In the genomic region with DNA sequence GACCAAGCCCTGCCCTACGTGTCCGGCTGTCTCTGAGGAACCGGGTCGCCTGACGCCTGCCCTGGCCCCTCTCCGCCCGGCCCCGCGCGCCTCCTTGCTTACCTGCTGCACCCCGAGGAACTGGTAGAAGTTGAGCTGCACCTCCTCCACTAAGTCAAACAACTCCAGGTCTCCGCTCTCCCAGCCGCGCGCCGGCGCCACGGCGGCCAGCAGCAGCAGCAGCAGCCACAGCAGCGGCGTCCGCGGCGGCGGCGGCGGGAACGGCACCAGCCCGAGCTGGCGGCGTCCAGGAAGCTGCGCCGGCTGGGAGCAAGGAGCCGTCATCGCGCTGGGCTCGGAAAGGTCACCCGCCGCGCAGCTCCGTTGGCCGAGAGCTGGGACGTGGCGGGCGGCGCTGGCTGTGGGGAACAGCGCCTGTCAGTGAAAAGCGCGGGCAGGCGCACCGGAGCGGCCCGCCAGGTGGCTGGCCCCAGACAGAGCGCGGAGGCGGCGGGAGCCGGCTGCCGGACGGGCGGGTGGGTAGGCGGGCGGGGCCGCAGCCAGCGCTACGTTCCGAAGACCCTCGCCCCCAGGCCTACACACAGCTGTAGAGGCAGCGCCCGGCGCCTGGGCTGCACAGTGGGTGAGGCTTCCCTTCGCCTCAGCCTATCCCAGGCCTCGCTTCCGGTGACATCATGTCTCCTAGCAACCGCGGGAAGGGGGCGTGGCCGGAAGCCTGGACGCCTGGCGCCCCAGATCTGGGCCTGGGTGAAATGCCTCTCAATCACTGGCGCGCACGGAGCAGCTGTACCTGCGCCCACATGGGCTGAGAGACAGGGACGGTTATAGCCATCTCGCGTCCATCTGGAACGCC, we compare ENCODE assay signal across 8 cellular contexts. TPM values are rescaled to one million over a fixed set of nuclear protein-coding genes. Genes with fewer than 3 reads are reported as not detected.
DNase-seq lines count a peak whose midpoint lies in the region; ATAC-seq and TF ChIP-seq lines count a peak whose summit lies in the region.

A gene with protein sequence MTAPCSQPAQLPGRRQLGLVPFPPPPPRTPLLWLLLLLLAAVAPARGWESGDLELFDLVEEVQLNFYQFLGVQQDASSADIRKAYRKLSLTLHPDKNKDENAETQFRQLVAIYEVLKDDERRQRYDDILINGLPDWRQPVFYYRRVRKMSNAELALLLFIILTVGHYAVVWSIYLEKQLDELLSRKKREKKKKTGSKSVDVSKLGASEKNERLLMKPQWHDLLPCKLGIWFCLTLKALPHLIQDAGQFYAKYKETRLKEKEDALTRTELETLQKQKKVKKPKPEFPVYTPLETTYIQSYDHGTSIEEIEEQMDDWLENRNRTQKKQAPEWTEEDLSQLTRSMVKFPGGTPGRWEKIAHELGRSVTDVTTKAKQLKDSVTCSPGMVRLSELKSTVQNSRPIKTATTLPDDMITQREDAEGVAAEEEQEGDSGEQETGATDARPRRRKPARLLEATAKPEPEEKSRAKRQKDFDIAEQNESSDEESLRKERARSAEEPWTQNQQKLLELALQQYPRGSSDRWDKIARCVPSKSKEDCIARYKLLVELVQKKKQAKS (minus strand): TSS at position 620 of the 853 bp plus-strand sequence. CDS start 296 bp downstream, at position 324.

- no peaks in the 10 kb centered on the region for H3K27me3 ChIP-seq in Peyer's patch
- no peaks in the 10 kb centered on the region for H3K27me3 ChIP-seq in muscle layer of duodenum (ENCODE audit: low read depth, low read length)

- TF ChIP-seq POLR2A in Peyer's patch (IDR thresholded peaks at IDR 0.05): peak; percentile 77 to 90

- peak within 1 kb of the TSS; percentile 68 to 95 (median 87) for H3K4me3 ChIP-seq in Peyer's patch
- H3K4me3 ChIP-seq in muscle layer of duodenum (ENCODE audit: low read depth in 1 of 2, low read length in 2 of 2): peak within 1 kb of the TSS; percentile 77 to 86

- H3K27ac ChIP-seq in KOPT-K1 (ENCODE audit: low read depth, low read length, poor library complexity, severe bottlenecking): peak within 1 kb of the TSS; percentile 71
- peak within 1 kb of the TSS; percentile 95 to 98 (median 96) for H3K27ac ChIP-seq in Peyer's patch
- H3K27ac ChIP-seq in muscle layer of duodenum (ENCODE audit: low read length): peak within 1 kb of the TSS; percentile 91

- DNase-seq in DMS79 treated with DMSO at 0.1 percent for 48 hours (lab: John Stamatoyannopoulos, UW): peak; percentile 75
- peak; percentile 99 to 100 (median 100) for DNase-seq in Peyer's patch
- peak; percentile 100 for DNase-seq in activated T-cell treated with anti-CD3 and anti-CD28 coated beads, Interleukin-2, amount 50 U/mL, for 48 hours
- peak; percentile 96 for DNase-seq in stimulated activated CD8-positive, alpha-beta memory T cell treated with anti-CD3 and anti-CD28 coated beads, Interleukin-7, amount 100 ng/mL, for 4 hours (ENCODE audit: low read depth in 2 of 2)

- peaks cover 8% of the 10 kb centered on the region for H3K9me3 ChIP-seq in KOPT-K1 (ENCODE audit: insufficient read depth, low read length, poor library complexity, severe bottlenecking)
- no peaks in the 10 kb centered on the region for H3K9me3 ChIP-seq in Peyer's patch
- no peaks in the 10 kb centered on the region for H3K9me3 ChIP-seq in muscle layer of duodenum (ENCODE audit: control insufficient read depth in 1 of 2, low read length in 2 of 2)

- H3K36me3 ChIP-seq in KOPT-K1 (ENCODE audit: insufficient read depth, low read length) (no peaks in the 10 kb centered on the region), Peyer's patch (no peaks in the 10 kb centered on the region), muscle layer of duodenum (ENCODE audit: control insufficient read depth in 1 of 2, insufficient read depth in 2 of 2, low read length in 2 of 2) (no peaks in the 10 kb centered on the region)

- TF ChIP-seq CTCF in Peyer's patch (IDR thresholded peaks at IDR 0.05): peak in 4 of 6 experiments; percentile 9 to 37 (median 36)

- peaks cover 0 to 8% (median 0%) of the 10 kb centered on the region in 4 donors for H3K4me1 ChIP-seq in Peyer's patch
- H3K4me1 ChIP-seq in muscle layer of duodenum (ENCODE audit: control insufficient read depth in 1 of 2, insufficient read depth in 2 of 2, low read length in 2 of 2): peaks cover 5% of the 10 kb centered on the region in 2 donors

- ATAC-seq in GM21786 (IDR thresholded peaks at IDR 0.05; ENCODE audit: unreplicated experiment): peak; percentile 93
- peak; percentile 100 for ATAC-seq in esophagus mucosa

RNA-seq across cellular contexts. Expression of the gene that starts here (rescaled TPM):
- total RNA-seq in Peyer's patch: 10 to 100 TPM; 37.1 to 41.7 (median 40.1) TPM
- 13.6 TPM for total RNA-seq in esophagus mucosa

Comparison
In these comparisons a context has a peak if more than half of its experiments do, and no peak if none do; other contexts are left out.
1. Peak in every context shown above with its lines: DNase-seq, ATAC-seq, H3K4me3 ChIP-seq and H3K27ac ChIP-seq.